2 cellular contexts compared by ENCODE assay signal in the genomic region with DNA sequence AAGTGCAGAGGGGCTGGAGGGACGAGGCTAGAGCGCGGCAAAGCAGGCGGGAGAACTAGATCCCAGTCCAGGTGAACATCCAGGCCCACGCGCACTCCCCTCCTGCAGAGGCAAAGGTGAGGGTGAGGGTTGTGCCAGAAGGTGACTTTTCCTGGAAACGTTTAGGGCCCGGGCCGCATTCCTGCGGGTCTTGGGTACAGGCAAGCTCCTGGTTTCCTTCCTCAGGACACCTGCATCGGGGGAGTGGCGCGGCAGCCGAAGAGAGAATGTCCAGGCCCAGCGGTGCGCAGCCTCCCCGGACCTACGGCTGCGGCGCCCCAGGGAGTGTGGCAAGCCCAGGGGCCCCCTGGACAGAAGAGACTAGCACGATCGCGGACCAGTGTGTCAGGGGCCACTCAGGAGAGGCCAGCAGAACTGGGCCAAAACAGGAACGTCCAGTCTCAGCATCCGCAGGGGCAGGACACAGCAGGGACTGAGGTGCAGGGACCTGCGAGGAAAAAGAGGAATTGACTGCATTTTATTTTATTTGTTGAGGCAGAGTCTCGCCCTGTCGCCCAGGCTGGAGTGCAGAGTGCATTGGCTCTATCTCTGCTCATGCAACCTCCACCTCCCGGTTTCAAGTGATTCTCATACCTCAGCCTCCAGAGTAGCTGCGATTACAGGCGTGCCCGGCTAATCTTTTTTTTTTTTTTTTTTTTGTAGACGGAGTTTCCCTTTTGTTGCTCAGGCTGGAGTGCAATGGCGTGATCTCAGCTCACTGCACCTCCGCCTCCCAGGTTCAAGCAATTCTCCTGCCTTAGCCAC.
TF ChIP-seq lines count a peak whose summit lies in the region.

No MANE protein-coding gene starts in this region.

TF ChIP-seq in HepG2, 621 proteins besides CTCF, POLR2A, EP300 and RAD21 (continued from another document):
- TF ChIP-seq, protein P1, sequence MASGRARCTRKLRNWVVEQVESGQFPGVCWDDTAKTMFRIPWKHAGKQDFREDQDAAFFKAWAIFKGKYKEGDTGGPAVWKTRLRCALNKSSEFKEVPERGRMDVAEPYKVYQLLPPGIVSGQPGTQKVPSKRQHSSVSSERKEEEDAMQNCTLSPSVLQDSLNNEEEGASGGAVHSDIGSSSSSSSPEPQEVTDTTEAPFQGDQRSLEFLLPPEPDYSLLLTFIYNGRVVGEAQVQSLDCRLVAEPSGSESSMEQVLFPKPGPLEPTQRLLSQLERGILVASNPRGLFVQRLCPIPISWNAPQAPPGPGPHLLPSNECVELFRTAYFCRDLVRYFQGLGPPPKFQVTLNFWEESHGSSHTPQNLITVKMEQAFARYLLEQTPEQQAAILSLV (CRISPR knock-in tag; IDR thresholded peaks at IDR 0.05; ENCODE audit: borderline replicate concordance) = no peak
- TF ChIP-seq DR1 (CRISPR knock-in tag; IDR thresholded peaks at IDR 0.05) (no peak), ZNF782 (CRISPR knock-in tag; IDR thresholded peaks at IDR 0.05; ENCODE audit: borderline replicate concordance) (no peak), ZNF12 (CRISPR knock-in tag; IDR thresholded peaks at IDR 0.05) (no peak), SP140L (CRISPR knock-in tag; IDR thresholded peaks at IDR 0.05; ENCODE audit: borderline replicate concordance) (no peak), ETV6 (CRISPR knock-in tag; conservative IDR thresholded peaks at IDR 0.05) (no peak), ZFP37 (CRISPR knock-in tag; IDR thresholded peaks at IDR 0.05; ENCODE audit: borderline replicate concordance) (no peak)
- TF ChIP-seq, protein P2, sequence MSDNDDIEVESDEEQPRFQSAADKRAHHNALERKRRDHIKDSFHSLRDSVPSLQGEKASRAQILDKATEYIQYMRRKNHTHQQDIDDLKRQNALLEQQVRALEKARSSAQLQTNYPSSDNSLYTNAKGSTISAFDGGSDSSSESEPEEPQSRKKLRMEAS (IDR thresholded peaks at IDR 0.05) = no peak
- TF ChIP-seq, protein P3, sequence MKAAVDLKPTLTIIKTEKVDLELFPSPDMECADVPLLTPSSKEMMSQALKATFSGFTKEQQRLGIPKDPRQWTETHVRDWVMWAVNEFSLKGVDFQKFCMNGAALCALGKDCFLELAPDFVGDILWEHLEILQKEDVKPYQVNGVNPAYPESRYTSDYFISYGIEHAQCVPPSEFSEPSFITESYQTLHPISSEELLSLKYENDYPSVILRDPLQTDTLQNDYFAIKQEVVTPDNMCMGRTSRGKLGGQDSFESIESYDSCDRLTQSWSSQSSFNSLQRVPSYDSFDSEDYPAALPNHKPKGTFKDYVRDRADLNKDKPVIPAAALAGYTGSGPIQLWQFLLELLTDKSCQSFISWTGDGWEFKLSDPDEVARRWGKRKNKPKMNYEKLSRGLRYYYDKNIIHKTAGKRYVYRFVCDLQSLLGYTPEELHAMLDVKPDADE (CRISPR knock-in tag; IDR thresholded peaks at IDR 0.05) = no peak
- TF ChIP-seq, protein P4, sequence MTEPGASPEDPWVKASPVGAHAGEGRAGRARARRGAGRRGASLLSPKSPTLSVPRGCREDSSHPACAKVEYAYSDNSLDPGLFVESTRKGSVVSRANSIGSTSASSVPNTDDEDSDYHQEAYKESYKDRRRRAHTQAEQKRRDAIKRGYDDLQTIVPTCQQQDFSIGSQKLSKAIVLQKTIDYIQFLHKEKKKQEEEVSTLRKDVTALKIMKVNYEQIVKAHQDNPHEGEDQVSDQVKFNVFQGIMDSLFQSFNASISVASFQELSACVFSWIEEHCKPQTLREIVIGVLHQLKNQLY (CRISPR knock-in tag; IDR thresholded peaks at IDR 0.05) = no peak
- TF ChIP-seq, protein P5, sequence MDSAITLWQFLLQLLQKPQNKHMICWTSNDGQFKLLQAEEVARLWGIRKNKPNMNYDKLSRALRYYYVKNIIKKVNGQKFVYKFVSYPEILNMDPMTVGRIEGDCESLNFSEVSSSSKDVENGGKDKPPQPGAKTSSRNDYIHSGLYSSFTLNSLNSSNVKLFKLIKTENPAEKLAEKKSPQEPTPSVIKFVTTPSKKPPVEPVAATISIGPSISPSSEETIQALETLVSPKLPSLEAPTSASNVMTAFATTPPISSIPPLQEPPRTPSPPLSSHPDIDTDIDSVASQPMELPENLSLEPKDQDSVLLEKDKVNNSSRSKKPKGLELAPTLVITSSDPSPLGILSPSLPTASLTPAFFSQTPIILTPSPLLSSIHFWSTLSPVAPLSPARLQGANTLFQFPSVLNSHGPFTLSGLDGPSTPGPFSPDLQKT (CRISPR knock-in tag; IDR thresholded peaks at IDR 0.05; ENCODE audit: borderline replicate concordance) = no peak

TF ChIP-seq in GM12878, 131 proteins besides CTCF, POLR2A, EP300 and RAD21 (continued from another document):
- TF ChIP-seq, protein P6, sequence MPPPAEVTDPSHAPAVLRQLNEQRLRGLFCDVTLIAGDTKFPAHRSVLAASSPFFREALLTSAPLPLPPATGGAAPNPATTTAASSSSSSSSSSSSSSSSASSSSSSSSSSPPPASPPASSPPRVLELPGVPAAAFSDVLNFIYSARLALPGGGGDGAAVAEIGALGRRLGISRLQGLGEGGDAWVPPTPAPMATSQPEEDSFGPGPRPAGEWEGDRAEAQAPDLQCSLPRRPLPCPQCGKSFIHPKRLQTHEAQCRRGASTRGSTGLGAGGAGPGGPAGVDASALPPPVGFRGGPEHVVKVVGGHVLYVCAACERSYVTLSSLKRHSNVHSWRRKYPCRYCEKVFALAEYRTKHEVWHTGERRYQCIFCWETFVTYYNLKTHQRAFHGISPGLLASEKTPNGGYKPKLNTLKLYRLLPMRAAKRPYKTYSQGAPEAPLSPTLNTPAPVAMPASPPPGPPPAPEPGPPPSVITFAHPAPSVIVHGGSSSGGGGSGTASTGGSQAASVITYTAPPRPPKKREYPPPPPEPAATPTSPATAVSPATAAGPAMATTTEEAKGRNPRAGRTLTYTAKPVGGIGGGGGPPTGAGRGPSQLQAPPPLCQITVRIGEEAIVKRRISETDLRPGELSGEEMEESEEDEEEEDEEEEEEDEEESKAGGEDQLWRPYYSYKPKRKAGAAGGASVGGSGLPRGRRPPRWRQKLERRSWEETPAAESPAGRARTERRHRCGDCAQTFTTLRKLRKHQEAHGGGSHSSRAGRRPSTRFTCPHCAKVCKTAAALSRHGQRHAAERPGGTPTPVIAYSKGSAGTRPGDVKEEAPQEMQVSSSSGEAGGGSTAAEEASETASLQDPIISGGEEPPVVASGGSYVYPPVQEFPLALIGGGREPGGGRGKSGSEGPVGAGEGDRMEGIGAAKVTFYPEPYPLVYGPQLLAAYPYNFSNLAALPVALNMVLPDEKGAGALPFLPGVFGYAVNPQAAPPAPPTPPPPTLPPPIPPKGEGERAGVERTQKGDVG (CRISPR knock-in tag; IDR thresholded peaks at IDR 0.05) = no peak
- TF ChIP-seq ZNF384 (IDR thresholded peaks at IDR 0.05; ENCODE audit: borderline replicate concordance, low read depth, low read length) = no peak
- TF ChIP-seq FOXM1 (IDR thresholded peaks at IDR 0.05; ENCODE audit: low read depth, low read length) = no peak
- TF ChIP-seq CBX5 (IDR thresholded peaks at IDR 0.05; ENCODE audit: low read depth) = no peak
- no peak for TF ChIP-seq ESRRA (IDR thresholded peaks at IDR 0.05; ENCODE audit: low read length)
